ENCODE assay signal across 20 cellular contexts in the genomic region with DNA sequence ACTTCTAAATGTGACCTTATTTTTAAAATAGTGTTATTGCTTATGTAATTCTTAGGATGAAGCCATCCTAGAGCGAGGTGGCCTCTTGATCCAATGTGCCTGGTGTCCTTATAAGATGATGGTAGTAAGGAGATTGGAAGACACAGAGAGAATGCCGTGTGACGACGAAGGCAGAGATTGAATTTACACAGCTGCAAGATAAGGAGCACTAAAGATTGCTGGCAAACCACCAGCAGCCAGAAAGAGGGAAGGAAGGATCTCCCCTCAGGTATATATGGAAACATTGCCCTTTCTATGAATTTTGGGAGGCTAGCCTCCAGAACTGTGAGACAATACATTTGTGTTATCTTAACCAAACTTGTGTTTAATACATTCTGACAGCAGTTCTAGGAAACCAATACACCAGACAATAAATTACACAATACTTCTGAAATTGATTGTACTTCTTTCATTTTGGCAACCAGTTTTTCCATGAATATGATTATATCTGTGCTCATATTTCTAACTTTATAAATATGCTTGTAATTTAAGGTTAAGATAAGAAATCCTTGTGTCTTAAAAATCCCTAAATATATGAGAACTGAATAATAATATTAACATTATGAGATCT.
"Had no signal": no experiment of that assay in that cellular context is flagged by ENCODE, and none has a peak within 500 bp of the region (broad histone marks: within the 10 kb centered on the region; RNA-seq: fewer than 3 reads in every experiment).

No MANE protein-coding gene starts in this region.

- H3K36me3 ChIP-seq: adrenal gland had no signal

- H3K4me1 ChIP-seq: adrenal gland had no signal

- H3K27me3 ChIP-seq: adrenal gland had no signal

- DNase-seq: activated CD4-positive, alpha-beta memory T cell treated with anti-CD3 and anti-CD28 coated beads for 36 hours; activated CD4-positive, alpha-beta T cell treated with anti-CD3 and anti-CD28 coated beads, Interleukin-2, amount 10 ng/mL, durations not matched to agents 7 days and 5 days; activated CD4-positive, CD25-positive, alpha-beta regulatory T cell; activated naive CD4-positive, alpha-beta T cell treated with anti-CD3 and anti-CD28 coated beads, Interleukin-2, amount 50 U/mL, for 16 hours; activated naive CD8-positive, alpha-beta T cell treated with anti-CD3 and anti-CD28 coated beads, Interleukin-2, amount 10 ng/mL, durations not matched to agents 7 days and 5 days; activated T-cell treated with anti-CD3 and anti-CD28 coated beads for 4 hours; adrenal gland; anterior cingulate cortex; cerebellar nuclear complex; Kasumi-1; NCI-H1105 treated with DMSO at 0.1 percent for 48 hours; NCI-H1436 treated with DMSO at 0.1 percent for 48 hours; NCI-H187; NCI-H2081; NCI-H446; NCI-H524; SIG-M5; T-helper 17 cell; T1000 had no signal

- FAIRE-seq: TTC549 had no signal

- H3K4me3 ChIP-seq: adrenal gland had no signal

- H3K9me3 ChIP-seq: adrenal gland had no signal

- H3K27ac ChIP-seq: adrenal gland had no signal

- ATAC-seq: T-helper 17 cell had no signal
